22 cellular contexts compared by ENCODE assay signal in genomic region chr2:236550298-236550697, GRCh38. TPM values are rescaled to one million over a fixed set of nuclear protein-coding genes. Genes with fewer than 3 reads are reported as not detected.
DNase-seq lines count a peak whose midpoint lies in the region; ATAC-seq and TF ChIP-seq lines count a peak whose summit lies in the region.
"Had no signal": no experiment of that assay in that cellular context is flagged by ENCODE, and none has a peak within 500 bp of the region (broad histone marks: within the 10 kb centered on the region; RNA-seq: fewer than 3 reads in every experiment).

No MANE protein-coding gene starts in this region.

- no peak overlapping the region for H3K27ac ChIP-seq in CD8-positive, alpha-beta T cell (ENCODE audit: low read depth, low read length)
- H3K27ac ChIP-seq: brain microvascular endothelial cell, coronary artery, foreskin keratinocyte, parathyroid adenoma, tibial nerve, VCaP had no signal

- H3K27ac Mint-ChIP-seq in CD8-positive, alpha-beta T cell: peak overlapping the region; percentile 77
- peak overlapping the region; percentile 69 to 98 (median 90) for H3K27ac Mint-ChIP-seq in IgD-negative memory B cell
- H3K27ac Mint-ChIP-seq in effector memory CD8-positive, alpha-beta T cell: peak overlapping the region; percentile 81 to 94

- no peak overlapping the region for H3K4me3 ChIP-seq in CD8-positive, alpha-beta T cell (ENCODE audit: low read depth, low read length)
- H3K4me3 ChIP-seq: coronary artery, tibial nerve had no signal

- no peak for DNase-seq in CD8-positive, alpha-beta T cell
- no peak for DNase-seq in effector memory CD8-positive, alpha-beta T cell
- no peak for DNase-seq in HK-2 (ENCODE audit: unreplicated experiment)
- DNase-seq in NCI-H2196 treated with DMSO at 0.1 percent for 48 hours (lab: John Stamatoyannopoulos, UW; ENCODE audit: unreplicated experiment): no peak
- DNase-seq: brain microvascular endothelial cell, Caco-2, foreskin keratinocyte, hippocampal formation, islet precursor cell, NCI-H69, SHP77 had no signal

- no peaks in the 10 kb centered on the region for H3K27me3 Mint-ChIP-seq in CD8-positive, alpha-beta T cell (ENCODE audit: low read depth)
- H3K27me3 Mint-ChIP-seq in IgD-negative memory B cell: peaks cover 2% of the 10 kb centered on the region
- H3K27me3 Mint-ChIP-seq in effector memory CD8-positive, alpha-beta T cell: no peaks in the 10 kb centered on the region
- H3K27me3 Mint-ChIP-seq: activated CD4-positive, alpha-beta memory T cell treated with anti-CD3 and anti-CD28 coated beads for 36 hours; stimulated activated naive CD8-positive, alpha-beta T cell treated with anti-CD3 and anti-CD28 coated beads, Interleukin-15, Interleukin-2, amounts not matched to agents 100 ng/mL and 50 ng/mL, for 24 hours had no signal

- H3K4me3 Mint-ChIP-seq in CD8-positive, alpha-beta T cell: no peak overlapping the region
- H3K4me3 Mint-ChIP-seq in IgD-negative memory B cell: peak overlapping the region; percentile 53 to 80 (median 62)
- H3K4me3 Mint-ChIP-seq in effector memory CD8-positive, alpha-beta T cell: peak overlapping the region; percentile 4 to 66
- H3K4me3 Mint-ChIP-seq: activated CD4-positive, alpha-beta memory T cell treated with anti-CD3 and anti-CD28 coated beads for 36 hours; stimulated activated naive CD8-positive, alpha-beta T cell treated with anti-CD3 and anti-CD28 coated beads, Interleukin-15, Interleukin-2, amounts not matched to agents 100 ng/mL and 50 ng/mL, for 24 hours had no signal

- H3K9me3 Mint-ChIP-seq in CD8-positive, alpha-beta T cell: peaks cover 13% of the 10 kb centered on the region
- peaks cover 0 to 9% (median 5%) of the 10 kb centered on the region in 3 donors for H3K9me3 Mint-ChIP-seq in IgD-negative memory B cell
- peaks cover 0 to 2% of the 10 kb centered on the region in 2 donors for H3K9me3 Mint-ChIP-seq in effector memory CD8-positive, alpha-beta T cell

- no peaks in the 10 kb centered on the region for H3K27me3 ChIP-seq in CD8-positive, alpha-beta T cell (ENCODE audit: insufficient read depth, low read length)
- H3K27me3 ChIP-seq: brain microvascular endothelial cell, tibial nerve had no signal

- POLR2A ChIA-PET in CD8-positive, alpha-beta T cell (lab: Charles Lee): no interaction called here

- H3K4me1 Mint-ChIP-seq in CD8-positive, alpha-beta T cell (ENCODE audit: low read depth): peaks cover 91% of the 10 kb centered on the region
- H3K4me1 Mint-ChIP-seq in IgD-negative memory B cell: peaks cover 42 to 82% (median 62%) of the 10 kb centered on the region in 3 donors
- peaks cover 74 to 88% of the 10 kb centered on the region in 2 donors for H3K4me1 Mint-ChIP-seq in effector memory CD8-positive, alpha-beta T cell (ENCODE audit: low read depth in 2 of 2)

- peaks cover 77% of the 10 kb centered on the region for H3K4me1 ChIP-seq in CD8-positive, alpha-beta T cell (ENCODE audit: insufficient read depth, low read length)
- H3K4me1 ChIP-seq: Caco-2, foreskin keratinocyte, parathyroid adenoma had no signal

- H3K36me3 Mint-ChIP-seq in CD8-positive, alpha-beta T cell: peaks cover 18% of the 10 kb centered on the region
- H3K36me3 Mint-ChIP-seq in IgD-negative memory B cell: peaks cover 2% of the 10 kb centered on the region
- peaks cover 13% of the 10 kb centered on the region for H3K36me3 Mint-ChIP-seq in effector memory CD8-positive, alpha-beta T cell (ENCODE audit: insufficient read depth)

- no peak for TF ChIP-seq CTCF in CD8-positive, alpha-beta T cell (IDR thresholded peaks at IDR 0.05)

- peaks cover 4% of the 10 kb centered on the region for H3K9me3 ChIP-seq in CD8-positive, alpha-beta T cell (ENCODE audit: low read length)
- H3K9me3 ChIP-seq: Caco-2 had no signal

- ATAC-seq in CD8-positive, alpha-beta T cell: no peak
- ATAC-seq in GM18909 (IDR thresholded peaks at IDR 0.05; ENCODE audit: poor library complexity, unreplicated experiment) (peak; percentile 3), HG03039 (IDR thresholded peaks at IDR 0.05; ENCODE audit: unreplicated experiment) (no peak), HG03175 (IDR thresholded peaks at IDR 0.05; ENCODE audit: unreplicated experiment) (no peak)
- ATAC-seq in effector memory CD8-positive, alpha-beta T cell (replicated peaks): no peak
- ATAC-seq: foreskin keratinocyte had no signal

- H3K36me3 ChIP-seq in CD8-positive, alpha-beta T cell (ENCODE audit: insufficient read depth, low read length): no peaks in the 10 kb centered on the region
- H3K36me3 ChIP-seq: brain microvascular endothelial cell, tibial nerve had no signal

- intact Hi-C loops in CD8-positive, alpha-beta T cell (cut with DNase I, micrococcal nuclease): no loop called here

- CTCF ChIA-PET in CD8-positive, alpha-beta T cell (lab: Charles Lee): interaction anchor here (1.0 to 2.2 kb wide), 3 partner anchors 20 to 37 kb away, joined by 3 to 9 read pairs (median 7); partner anchors contain the start of gene ACKR3

RNA-seq across cellular contexts. Expression of gene ACKR3, which starts 19.3 kb away (rescaled TPM):
- 1 to 10 TPM in 1 of 2 experiments, under 1 TPM in 1; 0.50 to 2.0 TPM for total RNA-seq in CD8-positive, alpha-beta T cell
- polyA plus RNA-seq in IgD-negative memory B cell: 1.4 TPM
- total RNA-seq: LHCN-M2 had no signal
